1 cellular context compared by ENCODE assay signal in the genomic region with DNA sequence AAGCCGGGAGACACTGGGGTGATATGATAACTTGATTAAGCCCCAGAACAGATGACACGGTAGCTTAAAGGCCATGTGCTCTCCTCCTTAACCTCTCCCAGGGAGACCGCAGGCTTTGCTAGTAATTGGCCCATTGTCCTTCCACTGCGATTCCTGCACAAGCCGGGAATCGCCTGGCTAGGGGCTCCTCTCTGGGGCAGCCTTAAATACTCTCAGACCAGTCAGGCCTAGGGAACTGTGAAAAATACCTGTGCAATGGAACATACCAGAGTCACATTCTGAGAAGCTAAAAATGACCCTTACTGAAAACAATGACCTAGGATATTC.
TF ChIP-seq lines count a peak whose summit lies in the region.

No MANE protein-coding gene starts in this region.

TF ChIP-seq in K562, 482 proteins besides CTCF, POLR2A, EP300 and RAD21:
- TF ChIP-seq ZNF41 (CRISPR knock-in tag; conservative IDR thresholded peaks at IDR 0.05) (no peak), EP400 (IDR thresholded peaks at IDR 0.05) (no peak), FOXP1 (CRISPR knock-in tag; IDR thresholded peaks at IDR 0.05) (no peak)
- TF ChIP-seq, protein P1, sequence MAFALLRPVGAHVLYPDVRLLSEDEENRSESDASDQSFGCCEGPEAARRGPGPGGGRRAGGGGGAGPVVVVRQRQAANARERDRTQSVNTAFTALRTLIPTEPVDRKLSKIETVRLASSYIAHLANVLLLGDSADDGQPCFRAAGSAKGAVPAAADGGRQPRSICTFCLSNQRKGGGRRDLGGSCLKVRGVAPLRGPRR (CRISPR knock-in tag; IDR thresholded peaks at IDR 0.05) = no peak
- TF ChIP-seq, protein P2, sequence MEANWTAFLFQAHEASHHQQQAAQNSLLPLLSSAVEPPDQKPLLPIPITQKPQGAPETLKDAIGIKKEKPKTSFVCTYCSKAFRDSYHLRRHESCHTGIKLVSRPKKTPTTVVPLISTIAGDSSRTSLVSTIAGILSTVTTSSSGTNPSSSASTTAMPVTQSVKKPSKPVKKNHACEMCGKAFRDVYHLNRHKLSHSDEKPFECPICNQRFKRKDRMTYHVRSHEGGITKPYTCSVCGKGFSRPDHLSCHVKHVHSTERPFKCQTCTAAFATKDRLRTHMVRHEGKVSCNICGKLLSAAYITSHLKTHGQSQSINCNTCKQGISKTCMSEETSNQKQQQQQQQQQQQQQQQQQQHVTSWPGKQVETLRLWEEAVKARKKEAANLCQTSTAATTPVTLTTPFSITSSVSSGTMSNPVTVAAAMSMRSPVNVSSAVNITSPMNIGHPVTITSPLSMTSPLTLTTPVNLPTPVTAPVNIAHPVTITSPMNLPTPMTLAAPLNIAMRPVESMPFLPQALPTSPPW (CRISPR knock-in tag; IDR thresholded peaks at IDR 0.05) = no peak
